ENCODE assay signal across 8 cellular contexts in the genomic region with DNA sequence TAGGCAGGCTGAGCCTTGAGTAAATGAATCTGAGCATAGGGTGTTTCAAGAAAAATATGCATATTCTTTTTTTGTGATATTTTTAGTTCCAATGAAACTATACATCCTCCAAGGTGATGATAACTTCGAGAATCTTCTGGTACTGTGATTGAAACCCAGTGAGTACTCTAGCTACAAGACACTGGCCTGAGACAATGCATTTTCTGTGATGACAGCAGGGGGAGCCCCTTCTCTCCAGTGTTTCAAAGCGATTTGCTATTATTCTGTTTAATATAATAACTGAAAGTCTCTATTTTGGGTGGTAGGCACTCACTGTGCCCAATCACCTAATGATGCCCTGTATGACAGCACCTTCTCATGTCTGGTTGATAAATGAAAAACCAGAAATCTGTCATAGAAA. TPM values are rescaled to one million over a fixed set of nuclear protein-coding genes. Genes with fewer than 3 reads are reported as not detected.
DNase-seq lines count a peak whose midpoint lies in the region; ATAC-seq, FAIRE-seq and TF ChIP-seq lines count a peak whose summit lies in the region.

No MANE protein-coding gene starts in this region.

- H2BK5ac ChIP-seq in H1 (ENCODE audit: low read depth, low read length) = no peak overlapping the region

- H2AK5ac ChIP-seq in H1 (ENCODE audit: low read depth, low read length) = no peak overlapping the region

- H2BK15ac ChIP-seq in H1 (ENCODE audit: low read length) = no peak overlapping the region

- H3K14ac ChIP-seq in H1 (ENCODE audit: insufficient read length) = no peak overlapping the region

- POLR2A ChIA-PET in H1 (lab: Charles Lee; ENCODE audit: partially characterized antibody) = interaction anchor here (1.3 to 3.0 kb wide), 2 partner anchors 9 to 14 kb away, joined by 4 to 12 read pairs; no protein-coding TSS in a partner anchor

- CTCF ChIA-PET in H1 (lab: Charles Lee; ENCODE audit: partially characterized antibody) = interaction anchor here (0.6 to 2.2 kb wide), 26 partner anchors 9 to 496 kb away, joined by 3 to 9 read pairs (median 4); no protein-coding TSS in a partner anchor

- ATAC-seq in omental fat pad (ENCODE audit: low FRiP score) (no peak), GM18861 (IDR thresholded peaks at IDR 0.05; ENCODE audit: unreplicated experiment) (no peak)

- H2AFZ ChIP-seq in H1 (ENCODE audit: low read length) = no peak overlapping the region

- H3K4ac ChIP-seq in H1 (replicated peaks; ENCODE audit: insufficient read length, low read depth, low read length) = no peak overlapping the region

- peak; percentile 94 for DNase-seq in NCI-H510A treated with DMSO at 0.1 percent for 48 hours (lab: John Stamatoyannopoulos, UW)
- no peak for DNase-seq in NCI-H510A (lab: John Stamatoyannopoulos, UW)
- peak; percentile 39 for DNase-seq in NCI-H146 (lab: John Stamatoyannopoulos, UW)
- peak; percentile 47 for DNase-seq in activated CD4-positive, alpha-beta T cell treated with anti-CD3 and anti-CD28 coated beads for 1 hour
- no peak for DNase-seq in H1 (ENCODE audit: low read depth in 1 of 2, low spot score in 2 of 2)
- DNase-seq in ovary = peak in 1 of 5 donors; percentile 58
- DNase-seq in omental fat pad (ENCODE audit: low spot score) = no peak

- TF ChIP-seq EP300 in H1 (IDR thresholded peaks at IDR 0.05; ENCODE audit: borderline replicate concordance in 1 of 2, low read depth in 2 of 2, low read length in 2 of 2) = no peak
- TF ChIP-seq EP300 in ovary (IDR thresholded peaks at IDR 0.05) = no peak

- H3K36me3 ChIP-seq in H1 (ENCODE audit: control insufficient read depth in 2 of 4, insufficient read depth in 4 of 4, low read length in 3 of 4) = peaks cover 0 to 6% (median 0%) of the 10 kb centered on the region in 4 experiments; a peak in 1 of 8 replicates
- no peaks in the 10 kb centered on the region for H3K36me3 ChIP-seq in ovary

- no peak overlapping the region for H2BK20ac ChIP-seq in H1 (ENCODE audit: low read length)

- H4K8ac ChIP-seq in H1 (ENCODE audit: extremely low read depth, insufficient read depth, low read length) = no peak overlapping the region

- 60% methylated on average over 2 of the region's 2 CpGs; no CpG with 5 or more reads in 1 of the 2 experiments for WGBS in H1 (ENCODE audit: extremely low coverage in 1 of 2, insufficient coverage in 1 of 2, insufficient read length in 1 of 2, insufficient replicate concordance in 2 of 2, low coverage in 1 of 2, low lambda C conversion rate in 2 of 2, missing lambda C conversion rate in 1 of 2), 2 experiments
- 60 to 74% (median 62%) methylated on average over 2 of the region's 2 CpGs for WGBS in ovary, 3 donors

- H3K27me3 ChIP-seq in H1 (replicated peaks in 1 of 4; ENCODE audit: control insufficient read depth in 3 of 4, extremely low read depth in 1 of 4, insufficient read depth in 3 of 4, low read length in 3 of 4) (no peaks in the 10 kb centered on the region), ovary (no peaks in the 10 kb centered on the region)

- H2BK120ac ChIP-seq in H1 (replicated peaks; ENCODE audit: low read depth, low read length) = no peak overlapping the region

- H3K23me2 ChIP-seq in H1 (ENCODE audit: low read depth, low read length) = no peaks in the 10 kb centered on the region; the same call in 1 of the 2 replicates

- H3K9me3 ChIP-seq in H1 (ENCODE audit: insufficient read depth in 2 of 2, low read depth in 1 of 2, low read length in 1 of 2) (peaks cover 0 to 3% of the 10 kb centered on the region in 2 experiments; a peak in 1 of 4 replicates), ovary (no peaks in the 10 kb centered on the region)

- no peak for FAIRE-seq in H1 (lab: Jason Lieb, UNC)

- H3K27ac ChIP-seq in H1 (ENCODE audit: low read depth, low read length) = no peak overlapping the region
- H3K27ac ChIP-seq in ovary = no peak overlapping the region

- no peak overlapping the region for H4K91ac ChIP-seq in H1 (replicated peaks; ENCODE audit: insufficient read length, low read length)

- no peak overlapping the region for H3K23ac ChIP-seq in H1 (ENCODE audit: insufficient read length)

- H3K9ac ChIP-seq in H1 (replicated peaks in 1 of 4; ENCODE audit: extremely low read depth in 1 of 4, low read depth in 3 of 4, low read length in 3 of 4) = no peak overlapping the region

- TF ChIP-seq RAD21 in H1 (IDR thresholded peaks at IDR 0.05 in 1 of 2, conservative IDR thresholded peaks at IDR 0.05 in 1 of 2; ENCODE audit: low read depth in 2 of 2, low read length in 2 of 2) = peak; percentile 58 to 69

- no peak overlapping the region for H3K18ac ChIP-seq in H1 (ENCODE audit: extremely low read depth, low read length)

- H3K4me3 ChIP-seq in H1 (ENCODE audit: extremely low read depth in 1 of 4, insufficient read depth in 2 of 4, low read depth in 3 of 4, low read length in 4 of 4) (no peak overlapping the region), ovary (no peak overlapping the region)

- no peak overlapping the region for H3K4me2 ChIP-seq in H1 (ENCODE audit: insufficient read depth in 1 of 2, low read depth in 2 of 2, low read length in 2 of 2)

- TF ChIP-seq POLR2A in H1 (IDR thresholded peaks at IDR 0.05; ENCODE audit: control extremely low read depth in 1 of 2, low read depth in 2 of 2, low read length in 2 of 2) (no peak), ovary (IDR thresholded peaks at IDR 0.05) (no peak)

- H3K79me1 ChIP-seq in H1 (ENCODE audit: low read depth, low read length) = no peaks in the 10 kb centered on the region

- intact Hi-C loops in ovary (cut with DNase I) = no loop called here

- TF ChIP-seq CTCF in H1 (IDR thresholded peaks at IDR 0.05; ENCODE audit: control extremely low read depth in 1 of 3, insufficient read depth in 1 of 3, low read depth in 1 of 3, low read length in 3 of 3) (peak in 2 of 3 experiments; percentile 44 to 63; a peak in 3 of 4 replicates), ovary (IDR thresholded peaks at IDR 0.05) (peak in 2 of 3 donors; percentile 33 to 34), omental fat pad (IDR thresholded peaks at IDR 0.05) (no peak)

- no peaks in the 10 kb centered on the region for H4K20me1 ChIP-seq in H1 (replicated peaks in 1 of 2; ENCODE audit: control insufficient read depth in 1 of 2, insufficient read depth in 2 of 2, low read length in 2 of 2)

- H3K56ac ChIP-seq in H1 (replicated peaks; ENCODE audit: insufficient read length, low read depth, low read length) = no peak overlapping the region

- H4K5ac ChIP-seq in H1 (ENCODE audit: insufficient read length, low read depth, low read length) = no peak overlapping the region

- peaks cover 3 to 13% (median 8%) of the 10 kb centered on the region in 4 experiments; a peak in 6 of 7 replicates for H3K4me1 ChIP-seq in H1 (replicated peaks in 1 of 4; ENCODE audit: control insufficient read depth in 3 of 4, insufficient read depth in 4 of 4, low read length in 3 of 4)
- H3K4me1 ChIP-seq in ovary (ENCODE audit: insufficient read depth) = peaks cover 3% of the 10 kb centered on the region

- H2BK12ac ChIP-seq in H1 (ENCODE audit: low read depth, low read length) = no peak overlapping the region

- H3K79me2 ChIP-seq in H1 (ENCODE audit: control insufficient read depth in 1 of 2, insufficient read depth in 2 of 2, low read length in 2 of 2) = peaks cover 0 to 9% of the 10 kb centered on the region in 2 experiments; a peak in 2 of 4 replicates

TF ChIP-seq in H1, 55 proteins besides CTCF, POLR2A, EP300 and RAD21:
- TF ChIP-seq RNF2 (IDR thresholded peaks at IDR 0.05; ENCODE audit: borderline replicate concordance, low read depth, low read length, missing control alignments, poor library complexity, severe bottlenecking) = no peak
- TF ChIP-seq YY1 (IDR thresholded peaks at IDR 0.05; ENCODE audit: low read depth, low read length) = no peak
- TF ChIP-seq ZNF274 (IDR thresholded peaks at IDR 0.05; ENCODE audit: borderline replicate concordance, extremely low read depth, low read length) = no peak
- no peak for TF ChIP-seq SAP30 (IDR thresholded peaks at IDR 0.05; ENCODE audit: insufficient read depth, insufficient replicate concordance, low read length)
- no peak for TF ChIP-seq CREB1 (IDR thresholded peaks at IDR 0.05)
- TF ChIP-seq CBX8 (IDR thresholded peaks at IDR 0.05; ENCODE audit: borderline replicate concordance, low read depth, low read length) = no peak
- TF ChIP-seq PHF8 (conservative IDR thresholded peaks at IDR 0.05; ENCODE audit: low read depth, low read length) = no peak
- TF ChIP-seq BRCA1 (IDR thresholded peaks at IDR 0.05; ENCODE audit: low read depth, low read length) = no peak
- TF ChIP-seq, protein P1, sequence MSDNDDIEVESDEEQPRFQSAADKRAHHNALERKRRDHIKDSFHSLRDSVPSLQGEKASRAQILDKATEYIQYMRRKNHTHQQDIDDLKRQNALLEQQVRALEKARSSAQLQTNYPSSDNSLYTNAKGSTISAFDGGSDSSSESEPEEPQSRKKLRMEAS (IDR thresholded peaks at IDR 0.05) = no peak
- no peak for TF ChIP-seq CEBPB (IDR thresholded peaks at IDR 0.05; ENCODE audit: low read depth, low read length)
- no peak for TF ChIP-seq EZH2 (IDR thresholded peaks at IDR 0.05; ENCODE audit: low read depth, low read length, severe bottlenecking)
- TF ChIP-seq CHD2 (IDR thresholded peaks at IDR 0.05; ENCODE audit: low read length) = no peak
- no peak for TF ChIP-seq KDM5A (IDR thresholded peaks at IDR 0.05; ENCODE audit: low read length)
- TF ChIP-seq KDM4A (IDR thresholded peaks at IDR 0.05; ENCODE audit: low read depth, low read length, severe bottlenecking) = no peak
- no peak for TF ChIP-seq ASH2L (IDR thresholded peaks at IDR 0.05; ENCODE audit: low read length)
- no peak for TF ChIP-seq CBX5 (IDR thresholded peaks at IDR 0.05; ENCODE audit: low read depth, low read length)
- TF ChIP-seq SIX5 (IDR thresholded peaks at IDR 0.05; ENCODE audit: low read depth, low read length) = no peak
- no peak for TF ChIP-seq CHD1 (IDR thresholded peaks at IDR 0.05; ENCODE audit: low read depth, low read length)
- no peak for TF ChIP-seq NANOG (IDR thresholded peaks at IDR 0.05; ENCODE audit: insufficient read depth, low read depth, low read length, poor library complexity, severe bottlenecking)

RNA-seq across cellular contexts. Expression of gene IRF2BP2, which starts 12.1 kb away (rescaled TPM):
- 67.5 and 68.9 TPM in 2 replicates for total RNA-seq in H1 (2021; fragmentation: NEBNext Ultra II Directional; extraction: Animal tissue kit (Norgen Biotek cat#: 25700))
- polyA plus RNA-seq in H1 (2011; rRNA removed) = 24.9 and 36.0 TPM in 2 replicates
- 14.9 TPM for polyA plus RNA-seq in H1 (2011; cell fraction: cytosol; rRNA removed)
- 108 TPM for polyA plus RNA-seq in H1 (2011; cell fraction: nucleus; rRNA removed)
- polyA plus RNA-seq in H1 (2012, experiment 1 of 2) = 22.9 to 44.8 TPM (median 38.6 TPM) in 4 replicates
- 26.3 TPM for polyA plus RNA-seq in H1 (2012, experiment 2 of 2)
- polyA plus RNA-seq in H1 (2013, experiment 1 of 2) = 31.8 TPM
- 31.3 TPM for polyA plus RNA-seq in H1 (2013, experiment 2 of 2)
- 22.1 and 38.7 TPM in 2 replicates for polyA minus RNA-seq in H1 (2011; rRNA and poly(A)+ RNA removed)
- 41.8 TPM for polyA minus RNA-seq in H1 (2011; cell fraction: cytosol; rRNA and poly(A)+ RNA removed)
- 37.3 TPM for polyA minus RNA-seq in H1 (2011; cell fraction: nucleus; rRNA and poly(A)+ RNA removed)
- 100 to 1,000 TPM in 6 of 7 donors, 10 to 100 TPM in 1; 66.9 to 180 (median 117) TPM for total RNA-seq in ovary
- polyA plus RNA-seq in ovary = 10 to 100 TPM; 83.9 to 98.8 TPM
- total RNA-seq in omental fat pad = 10 to 100 TPM; 39.4 to 67.1 (median 40.0) TPM

Comparison
In these comparisons a context has a peak if more than half of its experiments do, and no peak if none do; other contexts are left out.
1. DNase-seq: peak in NCI-H510A treated with DMSO at 0.1 percent for 48 hours (single experiment), NCI-H146 (single experiment) and activated CD4-positive, alpha-beta T cell treated with anti-CD3 and anti-CD28 coated beads for 1 hour (single experiment); none in NCI-H510A (single experiment), H1 (0 of 2) and omental fat pad (single experiment).
2. CTCF ChIP-seq: peak in H1 (2 of 3) and ovary (2 of 3); none in omental fat pad (0 of 3).